In the genomic region with DNA sequence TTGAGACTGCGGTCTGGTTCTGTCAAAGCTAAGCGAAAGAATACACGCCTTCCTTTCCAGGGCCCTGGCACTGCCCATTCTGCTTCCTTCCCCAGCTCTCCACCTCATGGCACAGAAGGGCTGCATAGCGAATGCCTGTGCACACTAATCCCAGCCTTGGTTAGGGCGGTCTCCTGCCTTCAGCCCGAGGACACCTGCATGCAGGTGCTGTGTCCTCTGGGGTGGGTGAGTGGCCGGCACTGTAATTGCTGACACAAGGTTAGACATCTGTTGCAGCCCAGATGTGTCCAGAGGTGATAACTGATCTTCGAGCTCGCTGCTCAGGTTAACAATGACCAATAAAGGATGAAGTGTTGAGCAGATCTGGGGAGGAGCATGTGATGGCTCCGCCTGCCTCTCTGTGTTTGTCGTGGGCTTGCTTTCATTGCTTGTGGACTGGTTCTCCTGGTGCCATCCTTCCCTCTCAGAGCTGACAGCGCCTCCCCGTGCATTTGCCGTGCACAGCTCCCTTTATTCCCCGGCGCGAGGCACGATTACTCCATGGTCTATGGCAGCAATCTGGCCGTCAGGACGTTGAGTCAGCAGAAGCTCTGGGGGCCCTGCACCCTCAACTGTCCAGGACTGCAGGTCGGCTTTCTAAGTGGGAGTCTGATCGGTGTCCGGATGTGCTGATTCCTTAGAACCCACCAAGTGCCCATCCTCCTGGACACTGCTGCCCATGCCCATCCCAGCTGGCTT, we compare ENCODE assay signal across 17 cellular contexts.
A peak's percentile ranks its signal among the peaks of the same experiment; 100 is the strongest.
DNase-seq lines count a peak whose midpoint lies in the region; ATAC-seq and TF ChIP-seq lines count a peak whose summit lies in the region.
"Had no signal": no experiment of that assay in that cellular context is flagged by ENCODE, and none has a peak within 500 bp of the region (broad histone marks: within the 10 kb centered on the region; RNA-seq: fewer than 3 reads in every experiment).

No MANE protein-coding gene starts in this region.

- no peaks in the 10 kb centered on the region; the same call in 1 of the 2 replicates for H3K4me1 Mint-ChIP-seq in WTC11

- ATAC-seq in WTC11 = no peak
- ATAC-seq: CD8-positive, alpha-beta T cell; PC-3 had no signal

- peaks cover 3% of the 10 kb centered on the region for H3K9me3 Mint-ChIP-seq in WTC11
- H3K9me3 Mint-ChIP-seq: CD8-positive, alpha-beta T cell had no signal

- H3K4me3 Mint-ChIP-seq in WTC11 = no peak overlapping the region
- H3K4me3 Mint-ChIP-seq: CD8-positive, alpha-beta T cell had no signal

- intact Hi-C loops in tibial artery (cut with DNase I; ENCODE audit: low total_unique reads) = no loop called here

- no peak overlapping the region for H3K4me3 ChIP-seq in tibial artery

- no peak overlapping the region for H3K27ac ChIP-seq in tibial artery

- H3K36me3 Mint-ChIP-seq in WTC11 = peaks cover 3% of the 10 kb centered on the region; the same call in 1 of the 2 replicates
- H3K36me3 Mint-ChIP-seq: CD8-positive, alpha-beta T cell had no signal

- DNase-seq in activated effector memory CD4-positive, alpha-beta T cell treated with anti-CD3 and anti-CD28 coated beads, Interleukin-2, amount 50 U/mL, for 16 hours = peak; percentile 51
- DNase-seq in activated effector memory CD4-positive, alpha-beta T cell treated with Interleukin-2 at 50 U/mL for 16 hours = no peak
- peak; percentile 11 for DNase-seq in WTC11 (ENCODE audit: low spot score)
- DNase-seq in mesenteric fat pad (ENCODE audit: low spot score) = peak; percentile 60
- DNase-seq in tibial artery = peak; percentile 16 to 51
- DNase-seq in NCI-H1105 (lab: John Stamatoyannopoulos, UW) = no peak
- DNase-seq in stimulated activated CD4-positive, alpha-beta T cell treated with anti-CD3 and anti-CD28 coated beads, Interleukin-1b, Interleukin-23, amount 100 ng/mL, for 48 hours = no peak
- no peak for DNase-seq in GOT3 (lab: John Stamatoyannopoulos, UW)
- DNase-seq: CD8-positive, alpha-beta T cell; DMS79; KBM-7; MV-4-11; NCI-H1417 treated with DMSO at 0.1 percent for 48 hours; NCI-H2029 treated with DMSO at 0.1 percent for 48 hours; NCI-H2171 treated with DMSO at 0.1 percent for 48 hours; NCI-H748 treated with DMSO at 0.1 percent for 48 hours; PC-3 had no signal

- no peaks in the 10 kb centered on the region for H3K27me3 Mint-ChIP-seq in WTC11 (ENCODE audit: low read depth)

- H3K36me3 ChIP-seq in tibial artery = no peaks in the 10 kb centered on the region

- H3K4me1 ChIP-seq in tibial artery = no peaks in the 10 kb centered on the region

- TF ChIP-seq CTCF in WTC11 (IDR thresholded peaks at IDR 0.05) (no peak), tibial artery (IDR thresholded peaks at IDR 0.05) (no peak)

- H3K27me3 ChIP-seq in tibial artery = no peaks in the 10 kb centered on the region

- H3K27ac Mint-ChIP-seq in WTC11 = no peak overlapping the region

- no peaks in the 10 kb centered on the region for H3K9me3 ChIP-seq in tibial artery

- CTCF ChIA-PET in WTC11 (lab: Charles Lee) = interaction anchor here (1.0 to 1.3 kb wide), 2 partner anchors 13 to 43 kb away, joined by 3 to 4 read pairs; no protein-coding TSS in a partner anchor

- POLR2A ChIA-PET in WTC11 (lab: Charles Lee) = no interaction called here

TF ChIP-seq in WTC11, 78 proteins besides CTCF, POLR2A, EP300 and RAD21:
- TF ChIP-seq IRF2 (CRISPR knock-in tag; IDR thresholded peaks at IDR 0.05; ENCODE audit: borderline replicate concordance, low read depth) = no peak
- no peak for TF ChIP-seq RELA (CRISPR knock-in tag; IDR thresholded peaks at IDR 0.05; ENCODE audit: borderline replicate concordance)
- no peak for TF ChIP-seq GTF2I (CRISPR knock-in tag; conservative IDR thresholded peaks at IDR 0.05)
- TF ChIP-seq, protein P1, sequence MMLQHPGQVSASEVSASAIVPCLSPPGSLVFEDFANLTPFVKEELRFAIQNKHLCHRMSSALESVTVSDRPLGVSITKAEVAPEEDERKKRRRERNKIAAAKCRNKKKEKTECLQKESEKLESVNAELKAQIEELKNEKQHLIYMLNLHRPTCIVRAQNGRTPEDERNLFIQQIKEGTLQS (CRISPR knock-in tag; conservative IDR thresholded peaks at IDR 0.05) = no peak
- no peak for TF ChIP-seq ZNF219 (CRISPR knock-in tag; IDR thresholded peaks at IDR 0.05; ENCODE audit: borderline replicate concordance)
- no peak for TF ChIP-seq ZNF263 (CRISPR knock-in tag; IDR thresholded peaks at IDR 0.05; ENCODE audit: low read depth)
- no peak for TF ChIP-seq ZNF671 (CRISPR knock-in tag; IDR thresholded peaks at IDR 0.05)
- TF ChIP-seq SP1 (CRISPR knock-in tag; conservative IDR thresholded peaks at IDR 0.05) = no peak
- no peak for TF ChIP-seq SMAD4 (CRISPR knock-in tag; IDR thresholded peaks at IDR 0.05)
- no peak for TF ChIP-seq GRHL2 (CRISPR knock-in tag; IDR thresholded peaks at IDR 0.05; ENCODE audit: insufficient replicate concordance, severe bottlenecking)

Comparison
In these comparisons a context has a peak if more than half of its experiments do, and no peak if none do; other contexts are left out.
1. DNase-seq: peak in activated effector memory CD4-positive, alpha-beta T cell treated with anti-CD3 and anti-CD28 coated beads, Interleukin-2, amount 50 U/mL, for 16 hours (single experiment), WTC11 (single experiment), mesenteric fat pad (single experiment) and tibial artery (2 of 2); none in activated effector memory CD4-positive, alpha-beta T cell treated with Interleukin-2 at 50 U/mL for 16 hours (single experiment), NCI-H1105 (single experiment), stimulated activated CD4-positive, alpha-beta T cell treated with anti-CD3 and anti-CD28 coated beads, Interleukin-1b, Interleukin-23, amount 100 ng/mL, for 48 hours (single experiment) and GOT3 (single experiment).